21 cellular contexts compared by ENCODE assay signal in genomic region chr7:38736135-38736534, GRCh38.
DNase-seq lines count a peak whose midpoint lies in the region; ATAC-seq lines count a peak whose summit lies in the region.
"Had no signal": no experiment of that assay in that cellular context is flagged by ENCODE, and none has a peak within 500 bp of the region (broad histone marks: within the 10 kb centered on the region; RNA-seq: fewer than 3 reads in every experiment).

No MANE protein-coding gene starts in this region.

- no peak for ATAC-seq in GM18909 (IDR thresholded peaks at IDR 0.05; ENCODE audit: poor library complexity, unreplicated experiment)
- ATAC-seq: GM12878, GM23338, Panc1 had no signal

- DNase-seq in NCI-H2107 treated with DMSO at 0.1 percent for 48 hours (lab: John Stamatoyannopoulos, UW; ENCODE audit: unreplicated experiment) (peak; percentile 7), NCI-H2107 (lab: John Stamatoyannopoulos, UW) (no peak), DMS 273 treated with DMSO at 0.1 percent for 48 hours (lab: John Stamatoyannopoulos, UW) (peak; percentile 43), NCI-H2171 (lab: John Stamatoyannopoulos, UW) (peak; percentile 73), fibroblast of gingiva (ENCODE audit: low read depth) (peak; percentile 29), iPS-NIHi7 (ENCODE audit: extremely low spot score) (no peak), cerebellar nuclear complex (lab: John Stamatoyannopoulos, UW) (no peak)
- DNase-seq: 8988T, DMS153, EL, HCEC 1CT, Kasumi-1, NCI-H1417, NCI-H187, NCI-H226, NCI-H526, T-helper 1 cell had no signal

Comparison
In these comparisons a context has a peak if more than half of its experiments do, and no peak if none do; other contexts are left out.
1. DNase-seq: peak in NCI-H2107 treated with DMSO at 0.1 percent for 48 hours (single experiment), DMS 273 treated with DMSO at 0.1 percent for 48 hours (single experiment), NCI-H2171 (single experiment) and fibroblast of gingiva (single experiment); none in NCI-H2107 (single experiment), iPS-NIHi7 (single experiment) and cerebellar nuclear complex (0 of 2).